ENCODE assay signal across 8 cellular contexts in the genomic region with DNA sequence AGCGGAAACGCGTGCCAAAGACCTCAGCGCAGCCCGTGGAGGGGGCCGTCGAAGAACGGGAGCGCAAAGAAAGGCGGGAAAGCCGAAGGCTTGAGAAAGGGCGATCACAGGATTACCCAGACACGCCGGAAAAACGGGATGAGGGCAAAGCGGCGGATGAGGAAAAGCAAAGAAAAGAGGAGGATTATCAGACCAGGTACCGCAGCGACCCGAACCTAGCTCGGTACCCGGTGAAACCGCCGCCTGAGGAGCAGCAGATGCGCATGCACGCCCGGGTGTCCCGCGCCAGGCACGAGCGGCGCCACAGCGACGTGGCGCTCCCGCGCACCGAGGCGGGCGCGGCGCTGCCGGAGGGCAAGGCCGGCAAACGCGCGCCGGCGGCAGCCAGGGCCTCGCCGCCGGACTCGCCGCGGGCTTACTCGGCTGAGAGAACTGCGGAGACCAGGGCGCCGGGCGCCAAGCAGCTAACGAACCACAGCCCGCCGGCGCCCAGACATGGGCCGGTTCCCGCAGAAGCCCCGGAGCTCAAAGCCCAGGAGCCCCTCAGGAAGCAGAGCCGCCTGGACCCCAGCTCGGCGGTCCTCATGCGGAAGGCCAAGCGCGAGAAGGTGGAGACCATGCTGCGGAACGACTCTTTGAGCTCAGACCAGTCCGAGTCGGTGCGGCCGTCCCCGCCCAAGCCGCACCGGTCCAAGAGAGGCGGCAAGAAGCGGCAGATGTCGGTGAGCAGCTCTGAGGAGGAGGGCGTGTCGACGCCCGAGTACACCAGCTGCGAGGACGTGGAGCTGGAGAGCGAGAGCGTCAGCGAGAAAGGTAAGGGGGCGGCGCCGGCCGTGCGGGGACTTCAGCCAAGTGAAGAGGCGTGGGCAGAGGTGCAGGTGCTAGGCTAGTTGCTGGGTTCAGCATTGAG.
DNase-seq lines count a peak whose midpoint lies in the region; ATAC-seq and TF ChIP-seq lines count a peak whose summit lies in the region.

No MANE protein-coding gene starts in this region.

- H3K4me1 ChIP-seq in Panc1 (ENCODE audit: control insufficient read depth, insufficient read depth, low read length) (peaks cover 3% of the 10 kb centered on the region; the same call in 1 of the 2 replicates), esophagus squamous epithelium (peaks cover 0 to 13% (median 0%) of the 10 kb centered on the region in 3 donors)

- ATAC-seq in GM18517 (IDR thresholded peaks at IDR 0.05; ENCODE audit: unreplicated experiment): peak; percentile 82
- ATAC-seq in HG03097 (IDR thresholded peaks at IDR 0.05; ENCODE audit: low FRiP score, unreplicated experiment): peak; percentile 64
- peak; percentile 88 for ATAC-seq in Panc1

- peak overlapping the region; percentile 68 for H3K4me3 ChIP-seq in AG04450 (ENCODE audit: low read depth, low read length)
- H3K4me3 ChIP-seq in Panc1 (ENCODE audit: low read depth in 2 of 2, low read length in 2 of 2): peak overlapping the region; percentile 44 to 59
- peak overlapping the region; percentile 23 to 62 (median 48) for H3K4me3 ChIP-seq in esophagus squamous epithelium

- H3K36me3 Mint-ChIP-seq in nephron progenitor cell (ENCODE audit: low read depth): peaks cover 4% of the 10 kb centered on the region

- TF ChIP-seq POLR2A in esophagus squamous epithelium (IDR thresholded peaks at IDR 0.05): no peak

- H3K4me1 Mint-ChIP-seq in nephron progenitor cell: peaks cover 11% of the 10 kb centered on the region

- no peak overlapping the region for H3K27ac ChIP-seq in AG04450 (ENCODE audit: low read depth, low read length)
- no peak overlapping the region for H3K27ac ChIP-seq in Panc1 (ENCODE audit: low read length)
- H3K27ac ChIP-seq in esophagus squamous epithelium: peak overlapping the region in 2 of 4 donors; percentile 26 to 28

- peaks cover 9% of the 10 kb centered on the region for H3K9me3 Mint-ChIP-seq in nephron progenitor cell

- TF ChIP-seq CTCF in AG04450 (IDR thresholded peaks at IDR 0.05; ENCODE audit: low read depth, low read length): no peak
- no peak for TF ChIP-seq CTCF in Panc1 (IDR thresholded peaks at IDR 0.05)
- TF ChIP-seq CTCF in esophagus squamous epithelium (IDR thresholded peaks at IDR 0.05): no peak
- no peak for TF ChIP-seq CTCF in nephron progenitor cell (IDR thresholded peaks at IDR 0.05)

- BruUV-seq in Panc1 (replicated peaks; lab: Mats Ljungman, UMichigan): no TSS peak

- H3K27me3 ChIP-seq in AG04450 (ENCODE audit: control insufficient read depth, insufficient read depth, low read length) (peaks cover 8% of the 10 kb centered on the region), Panc1 (ENCODE audit: control insufficient read depth, insufficient read depth, low read length) (peaks cover 66% of the 10 kb centered on the region), esophagus squamous epithelium (peaks cover 0 to 40% (median 4%) of the 10 kb centered on the region in 4 donors)

- H3K36me3 ChIP-seq in Panc1 (ENCODE audit: control insufficient read depth, insufficient read depth, low read length) (0 out of 2 replicates have a peak, but pooled peaks cover 2% of the 10 kb centered on the region), esophagus squamous epithelium (no peaks in the 10 kb centered on the region)

- CTCF ChIA-PET in AG04450 (lab: Charles Lee): no interaction called here
- CTCF ChIA-PET in Panc1 (lab: Charles Lee): no interaction called here

- H3K27me3 Mint-ChIP-seq in nephron progenitor cell (ENCODE audit: low read depth, poor library complexity): peaks cover 47% of the 10 kb centered on the region

- peak overlapping the region; percentile 89 for H3K4me3 Mint-ChIP-seq in nephron progenitor cell

- in situ Hi-C loops in Panc1 (cut with HindIII; ENCODE audit: low pct_unique_long_range_greater_than_20kb, low sequenced_read_pairs): no loop called here

- DNase-seq in AG04450 (ENCODE audit: low read depth, low spot score): no peak
- DNase-seq in Panc1 (ENCODE audit: low read depth, low spot score): no peak
- DNase-seq in esophagus squamous epithelium (lab: John Stamatoyannopoulos, UW): no peak
- DNase-seq in nephron progenitor cell: peak; percentile 66
- DNase-seq in cerebellar nuclear complex (lab: John Stamatoyannopoulos, UW): no peak
- no peak for DNase-seq in DMS114 treated with DMSO at 0.1 percent for 48 hours (lab: John Stamatoyannopoulos, UW; ENCODE audit: unreplicated experiment)

- H3K9me3 ChIP-seq in AG04450 (ENCODE audit: control insufficient read depth, insufficient read depth, low read length) (no peaks in the 10 kb centered on the region; the same call in 1 of the 2 replicates), Panc1 (ENCODE audit: control insufficient read depth, insufficient read depth, low read depth, low read length) (no peaks in the 10 kb centered on the region), esophagus squamous epithelium (no peaks in the 10 kb centered on the region)

- intact Hi-C loops in Panc1 (cut with micrococcal nuclease; ENCODE audit: unreplicated experiment): no loop called here
- intact Hi-C loops in esophagus squamous epithelium (cut with DNase I): no loop called here

- no peak overlapping the region for H3K27ac Mint-ChIP-seq in nephron progenitor cell

- 18 to 19% methylated on average over 24 to 40 of the region's 100 CpGs for WGBS in esophagus squamous epithelium, 2 donors

- POLR2A ChIA-PET in AG04450 (lab: Yijun Ruan, JAX) (interaction anchor here (0.6 kb wide), 1 partner anchor 971 kb away, joined by 3 read pairs; no protein-coding TSS in a partner anchor), Panc1 (lab: Charles Lee) (no interaction called here)
